ENCODE assay signal across 9 cellular contexts in genomic region chr19:35247526-35248309, GRCh38. TPM values are rescaled to one million over a fixed set of nuclear protein-coding genes. Genes with fewer than 3 reads are reported as not detected.
A peak's percentile ranks its signal among the peaks of the same experiment; 100 is the strongest.
DNase-seq lines count a peak whose midpoint lies in the region; ATAC-seq and TF ChIP-seq lines count a peak whose summit lies in the region.
"Had no signal": no experiment of that assay in that cellular context is flagged by ENCODE, and none has a peak within 500 bp of the region (broad histone marks: within the 10 kb centered on the region; RNA-seq: fewer than 3 reads in every experiment).

No MANE protein-coding gene starts in this region.

- in situ Hi-C loops in Caki2 (cut with HindIII; ENCODE audit: low pct_unique_long_range_greater_than_20kb, low sequenced_read_pairs), result no loop called here

- peak; percentile 96 for DNase-seq in Caki2 (ENCODE audit: low read depth)
- DNase-seq in WTC11 (ENCODE audit: low spot score), result peak; percentile 96
- peak; percentile 87 for DNase-seq in mucosa of gallbladder (ENCODE audit: low spot score)
- DNase-seq in AML-193 (lab: John Stamatoyannopoulos, UW), result no peak

- no peaks in the 10 kb centered on the region for H3K27me3 Mint-ChIP-seq in WTC11 (ENCODE audit: low read depth)

- peak overlapping the region; percentile 98 for H3K27ac ChIP-seq in ectodermal cell (ENCODE audit: insufficient read depth, low read depth, low read length, poor library complexity, severe bottlenecking)
- H3K27ac ChIP-seq in thymus (ENCODE audit: low read depth), result peak overlapping the region; percentile 61
- H3K27ac ChIP-seq: neutrophil had no signal

- H3K36me3 Mint-ChIP-seq in WTC11, result peaks cover 35% of the 10 kb centered on the region

- peaks cover 9% of the 10 kb centered on the region for H3K4me1 ChIP-seq in ectodermal cell (ENCODE audit: control insufficient read depth, insufficient read depth, low read length)
- no peaks in the 10 kb centered on the region for H3K4me1 ChIP-seq in thymus (ENCODE audit: control insufficient read depth, insufficient read depth, low read length)

- no peaks in the 10 kb centered on the region for H3K9me3 Mint-ChIP-seq in WTC11

- TF ChIP-seq CTCF in LNCAP (IDR thresholded peaks at IDR 0.05), result peak; percentile 51
- TF ChIP-seq CTCF in WTC11 (IDR thresholded peaks at IDR 0.05), result no peak

- H3K4me3 Mint-ChIP-seq in WTC11, result peak overlapping the region; percentile 98

- POLR2A ChIA-PET in WTC11 (lab: Charles Lee), result interaction anchor here (1.0 kb wide), 1 partner anchor 107 kb away, joined by 3 read pairs; no protein-coding TSS in a partner anchor

- H3K9me3 ChIP-seq in ectodermal cell (ENCODE audit: control insufficient read depth, low read length), result no peaks in the 10 kb centered on the region
- H3K9me3 ChIP-seq in thymus (ENCODE audit: control insufficient read depth), result no peaks in the 10 kb centered on the region
- H3K9me3 ChIP-seq: neutrophil had no signal

- peak overlapping the region; percentile 100 for H3K27ac Mint-ChIP-seq in WTC11

- 1 to 2% methylated on average over 42 of the region's 42 CpGs for WGBS in ectodermal cell, 2 experiments
- 9% methylated on average over 42 of the region's 42 CpGs for WGBS in thymus

- H3K4me3 ChIP-seq in ectodermal cell (ENCODE audit: insufficient read depth, low read depth, low read length) (peak overlapping the region; percentile 89), thymus (ENCODE audit: low read length) (peak overlapping the region; percentile 45)

- no peaks in the 10 kb centered on the region for H3K27me3 ChIP-seq in ectodermal cell (ENCODE audit: control insufficient read depth, insufficient read depth, low read length, poor library complexity, severe bottlenecking)
- H3K27me3 ChIP-seq in thymus (ENCODE audit: control insufficient read depth, insufficient read depth), result peaks cover 31% of the 10 kb centered on the region

- peak; percentile 31 for ATAC-seq in GM21381 (IDR thresholded peaks at IDR 0.05; ENCODE audit: unreplicated experiment)
- ATAC-seq in WTC11, result peak; percentile 79

- H3K36me3 ChIP-seq in ectodermal cell (ENCODE audit: control insufficient read depth, insufficient read depth, low read length), result peaks cover 15% of the 10 kb centered on the region
- no peaks in the 10 kb centered on the region for H3K36me3 ChIP-seq in thymus (ENCODE audit: control insufficient read depth, insufficient read depth)
- H3K36me3 ChIP-seq: neutrophil had no signal

- CTCF ChIA-PET in WTC11 (lab: Charles Lee), result interaction anchor here (1.0 kb wide), 1 partner anchor 42 kb away, joined by 3 read pairs; no protein-coding TSS in a partner anchor

- H3K4me1 Mint-ChIP-seq in WTC11, result peaks cover 38% of the 10 kb centered on the region

TF ChIP-seq in WTC11, 78 proteins besides CTCF, POLR2A, EP300 and RAD21 (continues in another document):
- TF ChIP-seq HMGA2 (CRISPR knock-in tag; IDR thresholded peaks at IDR 0.05) (no peak), ZNF121 (CRISPR knock-in tag; IDR thresholded peaks at IDR 0.05) (peak; percentile 61; the same call in 1 of the 2 replicates), NR1H2 (CRISPR knock-in tag; IDR thresholded peaks at IDR 0.05) (no peak), ZNF396 (CRISPR knock-in tag; IDR thresholded peaks at IDR 0.05; ENCODE audit: borderline replicate concordance) (no peak; the same call in 1 of the 2 replicates), ZNF219 (CRISPR knock-in tag; IDR thresholded peaks at IDR 0.05; ENCODE audit: borderline replicate concordance) (no peak), TEAD1 (CRISPR knock-in tag; IDR thresholded peaks at IDR 0.05) (peak; percentile 41; the same call in 1 of the 2 replicates), HMGXB4 (CRISPR knock-in tag; IDR thresholded peaks at IDR 0.05) (peak; percentile 60), ZNF232 (CRISPR knock-in tag; IDR thresholded peaks at IDR 0.05) (0 out of 2 replicates have a peak, but pooled peaks have one; percentile 58), ZNF281 (CRISPR knock-in tag; IDR thresholded peaks at IDR 0.05) (peak; percentile 50; the same call in 1 of the 2 replicates), EMX1 (CRISPR knock-in tag; IDR thresholded peaks at IDR 0.05) (0 out of 2 replicates have a peak, but pooled peaks have one; percentile 74), MAX (CRISPR knock-in tag; IDR thresholded peaks at IDR 0.05) (0 out of 2 replicates have a peak, but pooled peaks have one; percentile 29), MYBL2 (CRISPR knock-in tag; IDR thresholded peaks at IDR 0.05) (peak; percentile 15; the same call in 1 of the 2 replicates), ZBTB21 (CRISPR knock-in tag; IDR thresholded peaks at IDR 0.05; ENCODE audit: borderline replicate concordance) (peak; percentile 23; the same call in 1 of the 2 replicates), SMAD3 (CRISPR knock-in tag; IDR thresholded peaks at IDR 0.05; ENCODE audit: borderline replicate concordance) (0 out of 2 replicates have a peak, but pooled peaks have one; percentile 53), GTF2I (CRISPR knock-in tag; conservative IDR thresholded peaks at IDR 0.05) (peak; percentile 97)

RNA-seq across cellular contexts. Expression of gene LSR, which starts 1.1 kb away (rescaled TPM):
- 13.0 and 33.0 TPM in 2 replicates for total RNA-seq in Caki2 (2014; rRNA removed; shearing (Covaris generic); ENCODE audit: low replicate concordance)
- total RNA-seq in WTC11 (2021) (126 to 132 TPM (median 130 TPM) in 3 replicates), mucosa of gallbladder (229 TPM)
- polyA plus RNA-seq in ectodermal cell (2013, experiment 1 of 4), result 83.3 TPM
- polyA plus RNA-seq in ectodermal cell (2013, experiment 2 of 4), result 114 TPM
- 67.2 TPM for polyA plus RNA-seq in ectodermal cell (2013, experiment 3 of 4)
- 67.4 TPM for polyA plus RNA-seq in ectodermal cell (2013, experiment 4 of 4)
- polyA plus RNA-seq in thymus, result 20.1 TPM

RNA-seq across cellular contexts. Expression of gene FAM187B, which starts 19.2 kb away (rescaled TPM):
- total RNA-seq in Caki2 (2014; rRNA removed; shearing (Covaris generic); ENCODE audit: low replicate concordance), result not detected in 2 replicates
- total RNA-seq in WTC11 (2021), result 0.16 to 0.20 TPM in 2 of 3 replicates, not detected in the other
- not detected for polyA plus RNA-seq in ectodermal cell (2013, experiment 1 of 4)
- polyA plus RNA-seq in ectodermal cell (2013, experiment 2 of 4), result not detected
- polyA plus RNA-seq in ectodermal cell (2013, experiment 3 of 4), result not detected
- not detected for polyA plus RNA-seq in ectodermal cell (2013, experiment 4 of 4)
- total RNA-seq in mucosa of gallbladder, result not detected
- 0.09 TPM for polyA plus RNA-seq in thymus

RNA-seq across cellular contexts. Expression of gene USF2, which starts 21.0 kb away (rescaled TPM):
- 111 and 128 TPM in 2 replicates for total RNA-seq in Caki2 (2014; rRNA removed; shearing (Covaris generic); ENCODE audit: low replicate concordance)
- 109 to 127 TPM (median 120 TPM) in 3 replicates for total RNA-seq in WTC11 (2021)
- polyA plus RNA-seq in ectodermal cell (2013, experiment 1 of 4), result 126 TPM
- 132 TPM for polyA plus RNA-seq in ectodermal cell (2013, experiment 2 of 4)
- polyA plus RNA-seq in ectodermal cell (2013, experiment 3 of 4), result 131 TPM
- 143 TPM for polyA plus RNA-seq in ectodermal cell (2013, experiment 4 of 4)
- total RNA-seq in mucosa of gallbladder, result 174 TPM
- polyA plus RNA-seq in thymus, result 151 TPM

RNA-seq across cellular contexts. Expression of gene HAMP, which starts 34.6 kb away (rescaled TPM):
- total RNA-seq in Caki2 (2014; rRNA removed; shearing (Covaris generic); ENCODE audit: low replicate concordance), result 0.06 TPM in 1 of 2 replicates, not detected in the other
- 0.11 to 0.22 TPM (median 0.14 TPM) in 3 replicates for total RNA-seq in WTC11 (2021)
- not detected for polyA plus RNA-seq in ectodermal cell (2013, experiment 1 of 4)
- not detected for polyA plus RNA-seq in ectodermal cell (2013, experiment 2 of 4)
- 0.21 TPM for polyA plus RNA-seq in ectodermal cell (2013, experiment 3 of 4)
- polyA plus RNA-seq in ectodermal cell (2013, experiment 4 of 4), result not detected
- 1.2 TPM for total RNA-seq in mucosa of gallbladder
- 6.8 TPM for polyA plus RNA-seq in thymus

RNA-seq across cellular contexts. Expression of gene MAG, which starts 44.2 kb away (rescaled TPM):
- total RNA-seq in Caki2 (2014; rRNA removed; shearing (Covaris generic); ENCODE audit: low replicate concordance), result 5.7 and 10.4 TPM in 2 replicates
- total RNA-seq in WTC11 (2021), result 0.23 to 0.53 TPM (median 0.46 TPM) in 3 replicates
- not detected for polyA plus RNA-seq in ectodermal cell (2013, experiment 1 of 4)
- polyA plus RNA-seq in ectodermal cell (2013, experiment 2 of 4), result not detected
- not detected for polyA plus RNA-seq in ectodermal cell (2013, experiment 3 of 4)
- polyA plus RNA-seq in ectodermal cell (2013, experiment 4 of 4), result not detected
- not detected for total RNA-seq in mucosa of gallbladder
- polyA plus RNA-seq in thymus, result 0.41 TPM

Comparison
In these comparisons a context has a peak if more than half of its experiments do, and no peak if none do; other contexts are left out.
1. DNase-seq: peak in Caki2 (single experiment), WTC11 (single experiment) and mucosa of gallbladder (single experiment); none in AML-193 (0 of 2).